8 cellular contexts compared by ENCODE assay signal in genomic region chr5:146183403-146183802, GRCh38. TPM values are rescaled to one million over a fixed set of nuclear protein-coding genes. Genes with fewer than 3 reads are reported as not detected.
DNase-seq lines count a peak whose midpoint lies in the region; ATAC-seq and TF ChIP-seq lines count a peak whose summit lies in the region.
"Not testable (repeated sequence)": the region's sequence is repeated elsewhere in the genome, so short reads cannot be mapped to it uniquely, and the experiment has no call there.

No MANE protein-coding gene starts in this region.

- not testable (repeated sequence) for H3K9me3 Mint-ChIP-seq in CD4-positive, CD25-positive, alpha-beta regulatory T cell; WTC11; osteocyte (ENCODE audit: unreplicated experiment)

- not testable (repeated sequence) for H3K9me3 ChIP-seq in CD4-positive, CD25-positive, alpha-beta regulatory T cell (ENCODE audit: control insufficient read depth in 2 of 2, low read length in 2 of 2); liver (ENCODE audit: control insufficient read depth in 4 of 4, low read length in 3 of 4)

- in situ Hi-C loops in astrocyte of the cerebellum (cut with HindIII; ENCODE audit: low sequenced_read_pairs): not testable (repeated sequence)

- peaks cover 9 to 35% (median 22%) of the 10 kb centered on the region in 4 donors for H3K4me1 Mint-ChIP-seq in CD4-positive, CD25-positive, alpha-beta regulatory T cell
- H3K4me1 Mint-ChIP-seq in WTC11: not testable (repeated sequence)
- H3K4me1 Mint-ChIP-seq in osteocyte (ENCODE audit: unreplicated experiment): peaks cover 11% of the 10 kb centered on the region

- TF ChIP-seq CTCF in KMS-11 (conservative IDR thresholded peaks at IDR 0.05; ENCODE audit: low read depth, low read length); WTC11 (IDR thresholded peaks at IDR 0.05); astrocyte of the cerebellum (IDR thresholded peaks at IDR 0.05; ENCODE audit: low read depth, low read length, missing control alignments); epithelial cell of proximal tubule (conservative IDR thresholded peaks at IDR 0.05; ENCODE audit: low read depth, low read length); liver (IDR thresholded peaks at IDR 0.05; ENCODE audit: low read depth, low read length, missing input control); osteocyte (IDR thresholded peaks at IDR 0.05): not testable (repeated sequence)

- 91% methylated on average over 21 of the region's 21 CpGs for WGBS in liver

- peak overlapping the region; percentile 85 to 97 (median 95) for H3K4me3 Mint-ChIP-seq in CD4-positive, CD25-positive, alpha-beta regulatory T cell
- H3K4me3 Mint-ChIP-seq in WTC11 (peak overlapping the region; percentile 100), osteocyte (ENCODE audit: unreplicated experiment) (peak overlapping the region; percentile 99)

- POLR2A ChIA-PET in WTC11 (lab: Charles Lee): interaction anchor here (0.6 to 1.7 kb wide), 4 partner anchors 20 to 208 kb away, joined by 3 to 14 read pairs (median 4); partner anchors contain the start of gene RBM27

- TF ChIP-seq RAD21 in liver (IDR thresholded peaks at IDR 0.05): not testable (repeated sequence)

- H4K20me1 ChIP-seq in KMS-11 (ENCODE audit: insufficient read depth): not testable (repeated sequence)

- H3K9ac ChIP-seq in KMS-11; liver (ENCODE audit: low read depth in 1 of 2, low read length in 2 of 2): not testable (repeated sequence)

- not testable (repeated sequence) for ATAC-seq in CD4-positive, CD25-positive, alpha-beta regulatory T cell (ENCODE audit: low read depth in 2 of 2); WTC11

- H3K36me3 Mint-ChIP-seq in CD4-positive, CD25-positive, alpha-beta regulatory T cell; osteocyte (ENCODE audit: unreplicated experiment): not testable (repeated sequence)
- peaks cover 17% of the 10 kb centered on the region for H3K36me3 Mint-ChIP-seq in WTC11

- H3K79me2 ChIP-seq in KMS-11 (ENCODE audit: insufficient read depth, low read depth): peaks cover 36% of the 10 kb centered on the region

- peak overlapping the region in 1 of 3 donors; percentile 98 for H3K27ac Mint-ChIP-seq in CD4-positive, CD25-positive, alpha-beta regulatory T cell
- peak overlapping the region; percentile 100 for H3K27ac Mint-ChIP-seq in WTC11
- H3K27ac Mint-ChIP-seq in osteocyte (ENCODE audit: unreplicated experiment): peak overlapping the region; percentile 96

- H3K36me3 ChIP-seq in CD4-positive, CD25-positive, alpha-beta regulatory T cell (ENCODE audit: control insufficient read depth, insufficient read depth, low read length); KMS-11 (ENCODE audit: insufficient read depth); liver (ENCODE audit: control insufficient read depth in 4 of 4, insufficient read depth in 3 of 4, low read depth in 1 of 4, low read length in 3 of 4): not testable (repeated sequence)

- H3K4me2 ChIP-seq in KMS-11: peak overlapping the region; percentile 15; the same call in 1 of the 2 replicates

- not testable (repeated sequence) for DNase-seq in CD4-positive, CD25-positive, alpha-beta regulatory T cell; WTC11 (ENCODE audit: low spot score); astrocyte of the cerebellum (ENCODE audit: low read depth); epithelial cell of proximal tubule (ENCODE audit: low read depth); osteocyte (ENCODE audit: extremely low spot score, unreplicated experiment)

- peak overlapping the region; percentile 97 for H3K4me3 ChIP-seq in CD4-positive, CD25-positive, alpha-beta regulatory T cell (ENCODE audit: low read depth, low read length)
- H3K4me3 ChIP-seq in KMS-11 (IDR thresholded peaks at IDR 0.05; ENCODE audit: insufficient read depth, low read depth, low read length): not testable (repeated sequence)
- H3K4me3 ChIP-seq in astrocyte of the cerebellum (ENCODE audit: low read depth, low read length): peak overlapping the region; percentile 63
- H3K4me3 ChIP-seq in epithelial cell of proximal tubule (ENCODE audit: low read depth, low read length): peak overlapping the region; percentile 88
- H3K4me3 ChIP-seq in liver (ENCODE audit: low read depth in 1 of 3, low read length in 3 of 3): peak overlapping the region in 2 of 3 donors; percentile 58 to 81

- H2AFZ ChIP-seq in KMS-11 (ENCODE audit: low read depth): peak overlapping the region; percentile 85

- H3K4me1 ChIP-seq in CD4-positive, CD25-positive, alpha-beta regulatory T cell (ENCODE audit: control insufficient read depth, insufficient read depth, low read length, poor library complexity, severe bottlenecking): peaks cover 26% of the 10 kb centered on the region
- H3K4me1 ChIP-seq in KMS-11 (ENCODE audit: low read depth, poor library complexity, severe bottlenecking): peaks cover 20% of the 10 kb centered on the region
- H3K4me1 ChIP-seq in liver (ENCODE audit: control insufficient read depth in 4 of 4, insufficient read depth in 4 of 4, low read length in 3 of 4): not testable (repeated sequence)

- H3K27ac ChIP-seq in CD4-positive, CD25-positive, alpha-beta regulatory T cell (ENCODE audit: insufficient read depth, low read length, poor library complexity, severe bottlenecking): peak overlapping the region; percentile 83
- not testable (repeated sequence) for H3K27ac ChIP-seq in KMS-11; liver (ENCODE audit: low read depth in 1 of 2, low read length in 2 of 2)
- peak overlapping the region; percentile 47 for H3K27ac ChIP-seq in temporal lobe (ENCODE audit: low read depth, low read length)

- H3K27me3 ChIP-seq in CD4-positive, CD25-positive, alpha-beta regulatory T cell (ENCODE audit: control insufficient read depth, insufficient read depth, low read length); KMS-11 (ENCODE audit: insufficient read depth, low read depth); liver (ENCODE audit: control insufficient read depth in 4 of 4, insufficient read depth in 4 of 4, low read length in 3 of 4): not testable (repeated sequence)

- H3K27me3 Mint-ChIP-seq in CD4-positive, CD25-positive, alpha-beta regulatory T cell; WTC11 (ENCODE audit: low read depth); osteocyte (ENCODE audit: unreplicated experiment): not testable (repeated sequence)

- CTCF ChIA-PET in WTC11 (lab: Charles Lee): interaction anchor here (1.3 kb wide), 1 partner anchor 263 kb away, joined by 6 read pairs; the partner anchor contains the start of gene TCERG1

RNA-seq across cellular contexts. Expression of gene LARS1, which starts 1.0 kb away (rescaled TPM):
- total RNA-seq in CD4-positive, CD25-positive, alpha-beta regulatory T cell: 72.6 TPM
- 10 to 100 TPM; 80.5 to 95.7 (median 85.7) TPM for polyA plus RNA-seq in CD4-positive, CD25-positive, alpha-beta regulatory T cell
- total RNA-seq in WTC11 (2021): 248 to 270 TPM (median 264 TPM) in 3 replicates
- 89.6 and 98.8 TPM in 2 replicates for total RNA-seq in epithelial cell of proximal tubule
- total RNA-seq in liver: 10 to 100 TPM; 39.1 to 48.1 TPM
- 10 to 100 TPM; 11.4 to 25.1 TPM for polyA plus RNA-seq in liver
- 147 and 152 TPM in 2 replicates for total RNA-seq in osteocyte
- total RNA-seq in temporal lobe: 128 TPM

RNA-seq across cellular contexts. Expression of gene RBM27, which starts 20.0 kb away (rescaled TPM):
- total RNA-seq in CD4-positive, CD25-positive, alpha-beta regulatory T cell: 34.8 TPM
- polyA plus RNA-seq in CD4-positive, CD25-positive, alpha-beta regulatory T cell: 1 to 10 TPM; 5.8 to 7.4 (median 6.6) TPM
- total RNA-seq in WTC11 (2021): 29.4 to 32.6 TPM (median 29.8 TPM) in 3 replicates
- total RNA-seq in epithelial cell of proximal tubule: 16.5 and 17.4 TPM in 2 replicates
- total RNA-seq in liver: 10 to 100 TPM; 15.5 to 16.7 TPM
- 1 to 10 TPM; 2.7 to 4.0 TPM for polyA plus RNA-seq in liver
- 12.2 and 13.7 TPM in 2 replicates for total RNA-seq in osteocyte
- 27.3 TPM for total RNA-seq in temporal lobe
